8 cellular contexts compared by ENCODE assay signal in the genomic region with DNA sequence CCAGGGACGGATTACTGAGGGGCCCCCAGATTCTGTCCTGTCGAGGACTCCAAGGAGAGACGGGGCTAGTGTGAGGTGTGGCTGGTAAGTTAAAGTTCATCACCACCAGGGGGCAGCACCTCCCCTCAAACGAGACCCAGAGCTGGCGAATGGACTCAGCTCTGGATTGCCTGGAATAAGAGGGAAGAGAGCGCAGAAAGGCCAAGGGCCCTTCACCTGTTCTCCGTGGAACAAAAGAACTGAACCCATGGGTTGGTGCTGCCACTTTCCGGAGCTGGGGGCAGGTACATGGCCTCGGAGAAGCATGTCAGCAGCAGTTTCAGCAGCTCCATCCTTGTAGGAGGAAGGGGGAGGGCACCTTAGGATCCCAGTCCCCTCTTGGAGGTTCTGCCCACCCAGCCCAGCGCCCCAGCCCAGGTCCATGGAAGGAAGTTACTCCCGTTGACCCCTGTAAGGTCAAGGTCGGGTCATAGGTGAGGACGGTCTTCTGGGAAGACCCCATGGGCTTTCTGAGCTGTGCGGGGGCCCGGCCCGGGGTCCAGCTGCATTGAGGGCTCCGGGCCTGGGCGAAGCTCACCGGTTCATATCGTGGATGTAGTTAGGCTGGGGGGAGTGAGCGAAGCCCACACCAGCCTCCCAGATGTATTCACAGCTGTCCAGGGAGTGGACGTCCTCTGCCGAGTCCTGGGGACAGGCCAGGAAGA. TPM values are rescaled to one million over a fixed set of nuclear protein-coding genes. Genes with fewer than 3 reads are reported as not detected.
DNase-seq lines count a peak whose midpoint lies in the region; ATAC-seq and TF ChIP-seq lines count a peak whose summit lies in the region.

No MANE protein-coding gene starts in this region.

- H3K27ac Mint-ChIP-seq in neural crest cell (ENCODE audit: unreplicated experiment) = no peak overlapping the region

- ATAC-seq in stimulated activated naive CD8-positive, alpha-beta T cell treated with anti-CD3 and anti-CD28 coated beads, Interleukin-15, Interleukin-2, amounts not matched to agents 100 U/mL and 50 U/mL, for 24 hours = peak; percentile 66
- no peak for ATAC-seq in GM21360 (IDR thresholded peaks at IDR 0.05; ENCODE audit: unreplicated experiment)

- peaks cover 3% of the 10 kb centered on the region for H3K4me1 Mint-ChIP-seq in neural crest cell

- DNase-seq in DMS53 treated with DMSO at 0.1 percent for 48 hours (lab: John Stamatoyannopoulos, UW; ENCODE audit: unreplicated experiment) (peak; percentile 80), LoVo (ENCODE audit: low spot score) (peak; percentile 82), RPMI7951 (ENCODE audit: low read depth) (peak; percentile 73), activated T-helper 1 cell treated with Interleukin-2 at 50 U/mL for 16 hours (ENCODE audit: low read depth) (peak; percentile 70), fibroblast of peridontal ligament (ENCODE audit: extremely low read depth) (peak; percentile 87), neural crest cell (ENCODE audit: low read depth, low spot score) (peak; percentile 95)
- DNase-seq in stimulated activated naive CD8-positive, alpha-beta T cell treated with anti-CD3 and anti-CD28 coated beads, Interleukin-15, Interleukin-2, amounts not matched to agents 100 U/mL and 50 U/mL, for 24 hours = peak; percentile 89

- H3K4me3 Mint-ChIP-seq in neural crest cell = no peak overlapping the region

- no peaks in the 10 kb centered on the region for H3K36me3 Mint-ChIP-seq in neural crest cell (ENCODE audit: low read depth)

- H3K9me3 Mint-ChIP-seq in neural crest cell = no peaks in the 10 kb centered on the region

- H3K27me3 Mint-ChIP-seq in neural crest cell (ENCODE audit: low read depth) = peaks cover 15% of the 10 kb centered on the region

- peak; percentile 87 for TF ChIP-seq CTCF in neural crest cell (conservative IDR thresholded peaks at IDR 0.05)

RNA-seq across cellular contexts. Expression of a gene that starts 10.8 kb away (rescaled TPM):
- total RNA-seq in RPMI7951 (2014; rRNA removed; shearing (Covaris generic)) = 0.10 and 0.60 TPM in 2 replicates
- 11.8 and 14.6 TPM in 2 replicates for total RNA-seq in neural crest cell

RNA-seq across cellular contexts. Expression of a gene that starts 25.6 kb away (rescaled TPM):
- 8.4 and 8.9 TPM in 2 replicates for total RNA-seq in RPMI7951 (2014; rRNA removed; shearing (Covaris generic))
- 24.0 and 24.1 TPM in 2 replicates for total RNA-seq in neural crest cell

RNA-seq across cellular contexts. Expression of a gene that starts 26.1 kb away (rescaled TPM):
- total RNA-seq in RPMI7951 (2014; rRNA removed; shearing (Covaris generic)) = not detected in 2 replicates
- total RNA-seq in neural crest cell = not detected in 2 replicates

RNA-seq across cellular contexts. Expression of a gene that starts 37.7 kb away (rescaled TPM):
- total RNA-seq in RPMI7951 (2014; rRNA removed; shearing (Covaris generic)) = not detected in 2 replicates
- not detected in 2 replicates for total RNA-seq in neural crest cell

RNA-seq across cellular contexts. Expression of a gene that starts 38.8 kb away (rescaled TPM):
- not detected in 2 replicates for total RNA-seq in RPMI7951 (2014; rRNA removed; shearing (Covaris generic))
- 0.14 TPM in 1 of 2 replicates, not detected in the other for total RNA-seq in neural crest cell
